In genomic region chr17:77281904-77282367, GRCh38 we compare ENCODE assay signal across 8 cellular contexts.
A peak's percentile ranks its signal among the peaks of the same experiment; 100 is the strongest.
DNase-seq lines count a peak whose midpoint lies in the region; TF ChIP-seq lines count a peak whose summit lies in the region.

No MANE protein-coding gene starts in this region.

- peak overlapping the region; percentile 96 for H3K4me3 ChIP-seq in MM.1S (ENCODE audit: low read length)
- H3K4me3 ChIP-seq in effector memory CD4-positive, alpha-beta T cell (ENCODE audit: insufficient read depth, low read depth, low read length, poor library complexity, severe bottlenecking) = peak overlapping the region; percentile 63
- H3K4me3 ChIP-seq in osteoblast (ENCODE audit: insufficient read depth, low read length) = peak overlapping the region; percentile 76

- peak overlapping the region; percentile 99 for H2AFZ ChIP-seq in MM.1S (ENCODE audit: low read length)
- H2AFZ ChIP-seq in osteoblast (ENCODE audit: low read length) = peak overlapping the region; percentile 31

- H4K20me1 ChIP-seq in MM.1S (ENCODE audit: insufficient read depth, low read length) (no peaks in the 10 kb centered on the region), osteoblast (ENCODE audit: insufficient read depth, low read length) (no peaks in the 10 kb centered on the region)

- peak overlapping the region; percentile 99 for H3K4me2 ChIP-seq in MM.1S (ENCODE audit: low read depth, low read length)
- H3K4me2 ChIP-seq in osteoblast (ENCODE audit: insufficient read depth, low read length) = peak overlapping the region; percentile 78

- no peak overlapping the region for H3K27ac ChIP-seq in MM.1S (ENCODE audit: low read length)
- H3K27ac ChIP-seq in effector memory CD4-positive, alpha-beta T cell (ENCODE audit: insufficient read depth, low read length, poor library complexity, severe bottlenecking) = no peak overlapping the region
- peak overlapping the region; percentile 67 for H3K27ac ChIP-seq in osteoblast (ENCODE audit: low read depth, low read length)

- H3K79me2 ChIP-seq in MM.1S (ENCODE audit: low read length) (peaks cover 13% of the 10 kb centered on the region), osteoblast (ENCODE audit: insufficient read depth, low read length) (peaks cover 6% of the 10 kb centered on the region)

- H3K9me2 ChIP-seq in MM.1S (replicated peaks; ENCODE audit: insufficient read depth, low read length) = no peaks in the 10 kb centered on the region

- no peaks in the 10 kb centered on the region for H3K36me3 ChIP-seq in MM.1S (replicated peaks; ENCODE audit: insufficient read depth, low read length)
- H3K36me3 ChIP-seq in effector memory CD4-positive, alpha-beta T cell (ENCODE audit: control insufficient read depth, insufficient read depth, low read length) = no peaks in the 10 kb centered on the region
- H3K36me3 ChIP-seq in osteoblast (ENCODE audit: insufficient read depth, low read length) = no peaks in the 10 kb centered on the region

- TF ChIP-seq CTCF in MM.1S (IDR thresholded peaks at IDR 0.05; ENCODE audit: low read length) (no peak), osteoblast (IDR thresholded peaks at IDR 0.05; ENCODE audit: extremely low read depth, low read depth, low read length) (no peak)

- H3K27me3 ChIP-seq in MM.1S (replicated peaks; ENCODE audit: insufficient read depth, low read length) = 0 out of 2 replicates have a peak, but pooled peaks cover 2% of the 10 kb centered on the region
- H3K27me3 ChIP-seq in effector memory CD4-positive, alpha-beta T cell (replicated peaks; ENCODE audit: control insufficient read depth, insufficient read depth, low read length, poor library complexity, severe bottlenecking) = peaks cover 6% of the 10 kb centered on the region
- H3K27me3 ChIP-seq in osteoblast (ENCODE audit: insufficient read depth, low read length) = no peaks in the 10 kb centered on the region

- H3F3A ChIP-seq in MM.1S (ENCODE audit: insufficient read depth, low read length) = 0 out of 2 replicates have a peak, but pooled peaks cover 3% of the 10 kb centered on the region

- H3K4me1 ChIP-seq in MM.1S (ENCODE audit: low read length) = peaks cover 4% of the 10 kb centered on the region; the same call in 1 of the 2 replicates
- peaks cover 6% of the 10 kb centered on the region for H3K4me1 ChIP-seq in effector memory CD4-positive, alpha-beta T cell (ENCODE audit: control insufficient read depth, insufficient read depth, low read length, poor library complexity, severe bottlenecking)
- H3K4me1 ChIP-seq in osteoblast (ENCODE audit: insufficient read depth, low read length) = peaks cover 49% of the 10 kb centered on the region

- peak; percentile 49 for DNase-seq in NCI-H748 (lab: John Stamatoyannopoulos, UW; ENCODE audit: unreplicated experiment)
- no peak for DNase-seq in NCI-H748 treated with DMSO at 0.1 percent for 48 hours (lab: John Stamatoyannopoulos, UW)
- DNase-seq in MM.1S = peak; percentile 23
- no peak for DNase-seq in effector memory CD4-positive, alpha-beta T cell
- DNase-seq in osteoblast (ENCODE audit: insufficient read length, low spot score, missing footprints) = peak; percentile 45
- no peak for DNase-seq in central memory CD4-positive, alpha-beta T cell
- DNase-seq in NK-92 (lab: John Stamatoyannopoulos, UW; ENCODE audit: unreplicated experiment) = no peak
- no peak for DNase-seq in NCI-H2196 (lab: John Stamatoyannopoulos, UW; ENCODE audit: unreplicated experiment)

- H3K9me3 ChIP-seq in MM.1S (replicated peaks; ENCODE audit: insufficient read depth, low read length) (no peaks in the 10 kb centered on the region), osteoblast (ENCODE audit: low read depth, low read length) (no peaks in the 10 kb centered on the region)
- no peaks in the 10 kb centered on the region for H3K9me3 ChIP-seq in effector memory CD4-positive, alpha-beta T cell (ENCODE audit: control insufficient read depth, low read length)

- H3K9ac ChIP-seq in MM.1S (ENCODE audit: low read length) = peak overlapping the region; percentile 74

Comparison
In these comparisons a context has a peak if more than half of its experiments do, and no peak if none do; other contexts are left out.
1. DNase-seq: peak in NCI-H748 (single experiment), MM.1S (single experiment) and osteoblast (single experiment); none in NCI-H748 treated with DMSO at 0.1 percent for 48 hours (single experiment), effector memory CD4-positive, alpha-beta T cell (0 of 3), central memory CD4-positive, alpha-beta T cell (single experiment), NK-92 (single experiment) and NCI-H2196 (single experiment).
2. Peak in every context shown above with its lines, with median percentiles within 50 percentile points of each other: H3K4me3 ChIP-seq.